11 cellular contexts compared by ENCODE assay signal in genomic region chr1:173479649-173480048, GRCh38. TPM values are rescaled to one million over a fixed set of nuclear protein-coding genes. Genes with fewer than 3 reads are reported as not detected.
DNase-seq lines count a peak whose midpoint lies in the region; ATAC-seq, FAIRE-seq and TF ChIP-seq lines count a peak whose summit lies in the region.
"Had no signal": no experiment of that assay in that cellular context is flagged by ENCODE, and none has a peak within 500 bp of the region (broad histone marks: within the 10 kb centered on the region; RNA-seq: fewer than 3 reads in every experiment).

No MANE protein-coding gene starts in this region.

- dilution Hi-C loops in endothelial cell of umbilical vein (cut with MboI; ENCODE audit: extremely low pct_ligation_motif_present, low sequenced_read_pairs) = no loop called here

- H3K36me3 ChIP-seq in Caco-2 (ENCODE audit: control insufficient read depth, insufficient read depth, low read length) (peaks cover 7% of the 10 kb centered on the region; the same call in 1 of the 2 replicates), OCI-LY7 (ENCODE audit: insufficient read depth, low read length) (peaks cover 56% of the 10 kb centered on the region), endothelial cell of umbilical vein (ENCODE audit: control insufficient read depth in 2 of 2, extremely low read depth in 1 of 2, insufficient read depth in 2 of 2, low read length in 2 of 2) (peaks cover 12 to 31% of the 10 kb centered on the region in 2 experiments), neural progenitor cell (peaks cover 36% of the 10 kb centered on the region)
- peaks cover 31% of the 10 kb centered on the region for H3K36me3 ChIP-seq in effector memory CD4-positive, alpha-beta T cell (ENCODE audit: control insufficient read depth, insufficient read depth, low read length)

- H3K4me2 ChIP-seq in OCI-LY7 (ENCODE audit: low read length) (peak overlapping the region; percentile 95), endothelial cell of umbilical vein (ENCODE audit: insufficient read depth, low read length) (peak overlapping the region; percentile 94), neural progenitor cell (peak overlapping the region; percentile 88)

- peaks cover 14% of the 10 kb centered on the region; the same call in 1 of the 2 replicates for H4K20me1 ChIP-seq in OCI-LY7 (ENCODE audit: insufficient read depth, low read length)
- no peaks in the 10 kb centered on the region for H4K20me1 ChIP-seq in endothelial cell of umbilical vein (replicated peaks; ENCODE audit: control insufficient read depth, extremely low read depth, insufficient read depth, low read length)
- peaks cover 48% of the 10 kb centered on the region for H4K20me1 ChIP-seq in neural progenitor cell (ENCODE audit: low read depth)

- H3K36me3 Mint-ChIP-seq in Caco-2 (ENCODE audit: insufficient read depth, unreplicated experiment) (peaks cover 78% of the 10 kb centered on the region), neural progenitor cell (peaks cover 32% of the 10 kb centered on the region)

- no peak for DNase-seq in Caco-2
- DNase-seq in OCI-LY7 (ENCODE audit: low spot score) = no peak
- no peak for DNase-seq in endothelial cell of umbilical vein (ENCODE audit: low read depth, low spot score)
- no peak for DNase-seq in neural progenitor cell (ENCODE audit: low spot score)
- no peak for DNase-seq in effector memory CD4-positive, alpha-beta T cell
- no peak for DNase-seq in DMS53 (lab: John Stamatoyannopoulos, UW)
- DNase-seq: activated B cell treated with CpG ODN at 0.5 μM for 24 hours, NCI-H69 had no signal

- H3K9me3 Mint-ChIP-seq in Caco-2 (ENCODE audit: unreplicated experiment) (no peaks in the 10 kb centered on the region), neural progenitor cell (no peaks in the 10 kb centered on the region)
- H3K9me3 Mint-ChIP-seq: activated B cell treated with CpG ODN at 0.5 μM for 24 hours; dendritic cell treated with granulocyte-macrophage colony-stimulating factor and Interleukin-4, amounts not matched to agents 40 ng/mL and 50 ng/mL, for 4 days had no signal

- no peaks in the 10 kb centered on the region for H3K9me3 ChIP-seq in Caco-2
- H3K9me3 ChIP-seq in OCI-LY7 (ENCODE audit: low read length) = no peaks in the 10 kb centered on the region
- H3K9me3 ChIP-seq in endothelial cell of umbilical vein (replicated peaks; ENCODE audit: control insufficient read depth, insufficient read depth, low read length) = no peaks in the 10 kb centered on the region
- H3K9me3 ChIP-seq in neural progenitor cell (ENCODE audit: low read depth) = no peaks in the 10 kb centered on the region
- no peaks in the 10 kb centered on the region for H3K9me3 ChIP-seq in effector memory CD4-positive, alpha-beta T cell (ENCODE audit: control insufficient read depth, low read length)

- H3K27ac Mint-ChIP-seq in Caco-2 (ENCODE audit: unreplicated experiment) = peak overlapping the region; percentile 80
- H3K27ac Mint-ChIP-seq in neural progenitor cell = no peak overlapping the region
- H3K27ac Mint-ChIP-seq: activated B cell treated with CpG ODN at 0.5 μM for 24 hours; dendritic cell treated with granulocyte-macrophage colony-stimulating factor and Interleukin-4, amounts not matched to agents 40 ng/mL and 50 ng/mL, for 4 days had no signal

- no peak for FAIRE-seq in endothelial cell of umbilical vein (lab: Jason Lieb, UNC)

- H3K4me3 ChIP-seq in Caco-2 (ENCODE audit: low read depth, low read length) = no peak overlapping the region
- H3K4me3 ChIP-seq in OCI-LY7 (ENCODE audit: low read depth, low read length, poor library complexity, severe bottlenecking) = no peak overlapping the region
- peak overlapping the region in 1 of 3 experiments; percentile 72 for H3K4me3 ChIP-seq in endothelial cell of umbilical vein (replicated peaks in 1 of 3; ENCODE audit: insufficient read depth in 1 of 3, low read depth in 1 of 3, low read length in 3 of 3)
- peak overlapping the region; percentile 97 for H3K4me3 ChIP-seq in neural progenitor cell
- no peak overlapping the region for H3K4me3 ChIP-seq in effector memory CD4-positive, alpha-beta T cell (ENCODE audit: insufficient read depth, low read depth, low read length, poor library complexity, severe bottlenecking)

- H3K9me1 ChIP-seq in endothelial cell of umbilical vein (replicated peaks; ENCODE audit: control insufficient read depth, extremely low read depth, insufficient read depth, low read length) = no peaks in the 10 kb centered on the region

- ATAC-seq in HG03045 (IDR thresholded peaks at IDR 0.05; ENCODE audit: unreplicated experiment) = no peak
- no peak for ATAC-seq in HG02763 (IDR thresholded peaks at IDR 0.05; ENCODE audit: unreplicated experiment)

- H3K9ac ChIP-seq in endothelial cell of umbilical vein (replicated peaks; ENCODE audit: extremely low read depth, insufficient read depth, low read length) (no peak overlapping the region), neural progenitor cell (no peak overlapping the region)

- H3K4me1 Mint-ChIP-seq in Caco-2 (ENCODE audit: low read depth, unreplicated experiment) (peaks cover 37% of the 10 kb centered on the region), neural progenitor cell (peaks cover 29% of the 10 kb centered on the region)

- TF ChIP-seq CTCF in Caco-2 (IDR thresholded peaks at IDR 0.05; ENCODE audit: insufficient read depth in 1 of 2, low read depth in 1 of 2, low read length in 1 of 2, severe bottlenecking in 1 of 2, unreplicated experiment in 1 of 2) = no peak
- no peak for TF ChIP-seq CTCF in OCI-LY7 (conservative IDR thresholded peaks at IDR 0.05; ENCODE audit: low read length)
- TF ChIP-seq CTCF in endothelial cell of umbilical vein (IDR thresholded peaks at IDR 0.05; ENCODE audit: extremely low read depth in 1 of 2, insufficient read depth in 1 of 2, low read depth in 1 of 2, low read length in 2 of 2) = no peak
- no peak for TF ChIP-seq CTCF in neural progenitor cell (IDR thresholded peaks at IDR 0.05)

- H3K4me1 ChIP-seq in Caco-2 (peaks cover 16% of the 10 kb centered on the region), OCI-LY7 (ENCODE audit: insufficient read depth, low read length, poor library complexity, severe bottlenecking) (peaks cover 30% of the 10 kb centered on the region), endothelial cell of umbilical vein (ENCODE audit: control insufficient read depth, extremely low read depth, insufficient read depth, low read length) (peaks cover 36% of the 10 kb centered on the region), neural progenitor cell (peaks cover 29% of the 10 kb centered on the region)
- peaks cover 25% of the 10 kb centered on the region for H3K4me1 ChIP-seq in effector memory CD4-positive, alpha-beta T cell (ENCODE audit: control insufficient read depth, insufficient read depth, low read length, poor library complexity, severe bottlenecking)

- CTCF ChIA-PET in Caco-2 (lab: Charles Lee) (no interaction called here), OCI-LY7 (lab: Charles Lee; ENCODE audit: unreplicated experiment) (no interaction called here), endothelial cell of umbilical vein (lab: Charles Lee) (interaction anchor here (4.8 kb wide), 1 partner anchor 50 kb away, joined by 33 read pairs; no protein-coding TSS in a partner anchor)

- no peaks in the 10 kb centered on the region for H3K9me2 ChIP-seq in OCI-LY7 (ENCODE audit: insufficient read depth, low read length)

- H3K79me2 ChIP-seq in OCI-LY7 (ENCODE audit: insufficient read depth, low read depth, low read length) = peaks cover 35% of the 10 kb centered on the region
- H3K79me2 ChIP-seq in endothelial cell of umbilical vein (ENCODE audit: control insufficient read depth, insufficient read depth, low read length) = peaks cover 53% of the 10 kb centered on the region
- H3K79me2 ChIP-seq in neural progenitor cell (ENCODE audit: low read depth) = peaks cover 74% of the 10 kb centered on the region

- H3K4me3 Mint-ChIP-seq in Caco-2 (ENCODE audit: unreplicated experiment) (peak overlapping the region; percentile 93), neural progenitor cell (peak overlapping the region; percentile 90)
- H3K4me3 Mint-ChIP-seq: dendritic cell treated with granulocyte-macrophage colony-stimulating factor and Interleukin-4, amounts not matched to agents 40 ng/mL and 50 ng/mL, for 4 days had no signal

- no peaks in the 10 kb centered on the region for H3K27me3 Mint-ChIP-seq in Caco-2 (ENCODE audit: insufficient read depth, unreplicated experiment)
- H3K27me3 Mint-ChIP-seq in neural progenitor cell (ENCODE audit: insufficient read depth, low read depth) = peaks cover 2% of the 10 kb centered on the region
- H3K27me3 Mint-ChIP-seq: activated B cell treated with CpG ODN at 0.5 μM for 24 hours; dendritic cell treated with granulocyte-macrophage colony-stimulating factor and Interleukin-4, amounts not matched to agents 40 ng/mL and 50 ng/mL, for 4 days had no signal

- BruUV-seq in Caco-2 (replicated peaks; lab: Mats Ljungman, UMichigan) = no TSS peak
- no TSS peak for BruUV-seq in OCI-LY7 (replicated peaks; lab: Mats Ljungman, UMichigan)
- no TSS peak for BruUV-seq in endothelial cell of umbilical vein (replicated peaks; lab: Mats Ljungman, UMichigan)

- intact Hi-C loops in Caco-2 (cut with micrococcal nuclease; ENCODE audit: unreplicated experiment) (loop anchor here (5.0 to 10.0 kb wide), 2 partner anchors 543 to 755 kb away; partner anchors contain the start of gene RC3H1), OCI-LY7 (cut with micrococcal nuclease; ENCODE audit: unreplicated experiment) (loop anchor here (5.0 kb wide), 1 partner anchor 388 kb away; the partner anchor contains the start of genes GAS5 and ZBTB37), endothelial cell of umbilical vein (cut with micrococcal nuclease) (loop anchor here (2.0 to 10.0 kb wide), 5 partner anchors 222 to 732 kb away; partner anchors contain the start of genes CENPL, DARS2 and RC3H1)

- no peak overlapping the region for H2AFZ ChIP-seq in OCI-LY7 (ENCODE audit: low read length)
- H2AFZ ChIP-seq in endothelial cell of umbilical vein (ENCODE audit: low read depth, low read length) = no peak overlapping the region
- no peak overlapping the region for H2AFZ ChIP-seq in neural progenitor cell (replicated peaks)

- peaks cover 4% of the 10 kb centered on the region for H3F3A ChIP-seq in neural progenitor cell (ENCODE audit: low read depth)

- no peak for TF ChIP-seq POLR2A in endothelial cell of umbilical vein (IDR thresholded peaks at IDR 0.05; ENCODE audit: low read depth, low read length)

- POLR2A ChIA-PET in Caco-2 (lab: Charles Lee) = no interaction called here
- POLR2A ChIA-PET in OCI-LY7 (lab: Charles Lee) = interaction anchor here (0.6 kb wide), 1 partner anchor 725 kb away, joined by 3 read pairs; no protein-coding TSS in a partner anchor
- POLR2A ChIA-PET in endothelial cell of umbilical vein (lab: Charles Lee) = no interaction called here

- H3K27me3 ChIP-seq in Caco-2 (replicated peaks; ENCODE audit: control insufficient read depth, insufficient read depth, low read length) (no peaks in the 10 kb centered on the region), endothelial cell of umbilical vein (ENCODE audit: control insufficient read depth in 2 of 2, insufficient read depth in 2 of 2, low read length in 2 of 2) (no peaks in the 10 kb centered on the region), neural progenitor cell (no peaks in the 10 kb centered on the region)
- no peaks in the 10 kb centered on the region for H3K27me3 ChIP-seq in effector memory CD4-positive, alpha-beta T cell (replicated peaks; ENCODE audit: control insufficient read depth, insufficient read depth, low read length, poor library complexity, severe bottlenecking)

- H3K27ac ChIP-seq in OCI-LY7 (ENCODE audit: low read depth, low read length, poor library complexity, severe bottlenecking) (no peak overlapping the region), endothelial cell of umbilical vein (ENCODE audit: insufficient read depth, low read depth, low read length) (no peak overlapping the region), neural progenitor cell (no peak overlapping the region)
- no peak overlapping the region for H3K27ac ChIP-seq in effector memory CD4-positive, alpha-beta T cell (ENCODE audit: insufficient read depth, low read length, poor library complexity, severe bottlenecking)

RNA-seq across cellular contexts. Expression of gene PRDX6, which starts 2.5 kb away (rescaled TPM):
- total RNA-seq in Caco-2 (2022) = 513 and 540 TPM in 2 replicates
- 87.4 and 109 TPM in 2 replicates for total RNA-seq in OCI-LY7 (2014; rRNA removed; shearing (Covaris generic))
- 144 and 148 TPM in 2 replicates for total RNA-seq in OCI-LY7 (2022)
- total RNA-seq in endothelial cell of umbilical vein = 259 and 288 TPM in 2 replicates
- polyA plus RNA-seq in endothelial cell of umbilical vein = 126 and 145 TPM in 2 replicates
- polyA plus RNA-seq in endothelial cell of umbilical vein (2011; cell fraction: cytosol; rRNA removed) = 195 and 235 TPM in 2 replicates
- 121 and 133 TPM in 2 replicates for polyA plus RNA-seq in endothelial cell of umbilical vein (2011; cell fraction: nucleus; rRNA removed)
- polyA plus RNA-seq in endothelial cell of umbilical vein (2012) = 190 and 220 TPM in 2 replicates
- polyA minus RNA-seq in endothelial cell of umbilical vein = 211 and 248 TPM in 2 replicates
- 797 TPM for polyA minus RNA-seq in endothelial cell of umbilical vein (2011; cell fraction: cytosol; rRNA and poly(A)+ RNA removed)
- polyA minus RNA-seq in endothelial cell of umbilical vein (2011; cell fraction: nucleus; rRNA and poly(A)+ RNA removed) = 64.9 and 77.8 TPM in 2 replicates
- total RNA-seq in neural progenitor cell (ENCODE audit: low replicate concordance) = 322 and 441 TPM in 2 replicates
